ENCODE assay signal across 7 cellular contexts in the genomic region with DNA sequence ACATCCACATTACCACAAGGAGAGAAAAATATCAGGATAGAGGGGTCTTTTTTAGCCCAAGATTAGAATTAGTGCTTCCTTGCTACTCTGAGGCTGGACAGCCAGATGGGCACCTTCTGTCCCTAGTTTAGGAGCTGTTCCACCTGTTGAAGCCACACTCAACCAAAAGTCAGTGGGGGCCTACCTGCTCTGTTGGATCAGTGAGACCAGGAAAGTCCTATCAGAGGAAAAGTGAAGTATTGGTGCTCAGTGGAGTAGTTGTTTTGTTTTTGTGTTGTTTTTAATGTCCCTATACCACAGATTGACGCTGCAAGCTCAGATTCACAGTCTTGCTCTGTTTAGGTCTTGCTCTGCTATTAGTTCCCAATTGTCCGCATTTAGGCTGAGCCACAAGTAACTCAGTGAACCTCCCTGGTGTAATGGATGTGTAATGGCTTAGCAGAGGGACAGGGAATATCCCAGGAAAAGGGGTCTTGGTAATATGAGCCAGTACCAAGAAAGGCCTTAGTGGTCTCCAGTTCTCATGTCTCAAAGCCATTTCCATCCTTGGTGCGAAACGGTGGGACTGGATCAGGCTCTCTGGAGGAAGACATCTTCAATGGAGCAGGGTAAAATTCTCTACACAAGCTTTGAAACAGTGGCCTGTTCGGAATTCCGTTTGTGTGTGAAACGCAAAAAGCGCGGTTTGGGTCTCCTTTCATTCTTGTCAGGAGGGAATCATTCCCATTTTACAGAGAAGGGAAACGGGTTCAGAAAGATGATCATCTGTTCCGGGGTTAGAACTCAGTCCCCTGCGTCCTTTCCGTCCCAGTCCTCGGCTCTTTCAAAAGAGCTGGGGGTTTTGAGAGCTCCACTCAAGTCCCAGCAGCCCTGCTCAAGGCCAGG. TPM values are rescaled to one million over a fixed set of nuclear protein-coding genes. Genes with fewer than 3 reads are reported as not detected.
DNase-seq lines count a peak whose midpoint lies in the region; ATAC-seq and TF ChIP-seq lines count a peak whose summit lies in the region.

No MANE protein-coding gene starts in this region.

- H3K9me3 ChIP-seq in right atrium auricular region, result no peaks in the 10 kb centered on the region

- DNase-seq in HFFc6 (no peak), right atrium auricular region (ENCODE audit: low spot score) (no peak), GM10248 (ENCODE audit: extremely low spot score) (no peak), ureter (ENCODE audit: low spot score) (no peak)

- H3K4me1 Mint-ChIP-seq in HFFc6 (ENCODE audit: low read depth), result peaks cover 16% of the 10 kb centered on the region
- peaks cover 26% of the 10 kb centered on the region for H3K4me1 Mint-ChIP-seq in stimulated activated memory B cell treated with anti-CD40 and anti-IgM and Interleukin-4, amounts not matched to agents 10 μg/mL and 1 μg/mL and 100 μg/mL, for 72 hours

- H3K27me3 ChIP-seq in right atrium auricular region, result no peaks in the 10 kb centered on the region

- TF ChIP-seq CTCF in HFFc6 (IDR thresholded peaks at IDR 0.05) (no peak), VCaP (conservative IDR thresholded peaks at IDR 0.05) (no peak), right atrium auricular region (IDR thresholded peaks at IDR 0.05) (no peak), GM10248 (IDR thresholded peaks at IDR 0.05; ENCODE audit: control extremely low read depth, extremely low read depth, low read depth, missing control alignments) (no peak)

- H3K4me3 ChIP-seq in right atrium auricular region, result peak overlapping the region; percentile 53 to 66

- peak overlapping the region; percentile 90 for H3K4me3 Mint-ChIP-seq in HFFc6
- H3K4me3 Mint-ChIP-seq in stimulated activated memory B cell treated with anti-CD40 and anti-IgM and Interleukin-4, amounts not matched to agents 10 μg/mL and 1 μg/mL and 100 μg/mL, for 72 hours, result peak overlapping the region; percentile 87

- peaks cover 5% of the 10 kb centered on the region for H3K27me3 Mint-ChIP-seq in HFFc6 (ENCODE audit: insufficient read depth)
- H3K27me3 Mint-ChIP-seq in stimulated activated memory B cell treated with anti-CD40 and anti-IgM and Interleukin-4, amounts not matched to agents 10 μg/mL and 1 μg/mL and 100 μg/mL, for 72 hours, result no peaks in the 10 kb centered on the region

- H3K36me3 Mint-ChIP-seq in HFFc6 (ENCODE audit: low read depth), result peaks cover 40% of the 10 kb centered on the region
- peaks cover 50% of the 10 kb centered on the region for H3K36me3 Mint-ChIP-seq in stimulated activated memory B cell treated with anti-CD40 and anti-IgM and Interleukin-4, amounts not matched to agents 10 μg/mL and 1 μg/mL and 100 μg/mL, for 72 hours

- H3K4me1 ChIP-seq in right atrium auricular region, result peaks cover 0 to 18% of the 10 kb centered on the region in 2 donors

- peaks cover 37% of the 10 kb centered on the region for H3K36me3 ChIP-seq in right atrium auricular region

- peak overlapping the region; percentile 46 for H3K27ac Mint-ChIP-seq in HFFc6
- H3K27ac Mint-ChIP-seq in stimulated activated memory B cell treated with anti-CD40 and anti-IgM and Interleukin-4, amounts not matched to agents 10 μg/mL and 1 μg/mL and 100 μg/mL, for 72 hours, result peak overlapping the region; percentile 67

- CTCF ChIA-PET in GM10248 (lab: Yijun Ruan, JAX), result interaction anchor here (0.8 to 2.7 kb wide), 5 partner anchors 12 to 186 kb away, joined by 3 to 13 read pairs (median 3); no protein-coding TSS in a partner anchor

- H3K27ac ChIP-seq in VCaP, result peak overlapping the region; percentile 85
- peak overlapping the region in 1 of 2 donors; percentile 10 for H3K27ac ChIP-seq in right atrium auricular region

- H3K9me3 Mint-ChIP-seq in HFFc6, result no peaks in the 10 kb centered on the region
- no peaks in the 10 kb centered on the region for H3K9me3 Mint-ChIP-seq in stimulated activated memory B cell treated with anti-CD40 and anti-IgM and Interleukin-4, amounts not matched to agents 10 μg/mL and 1 μg/mL and 100 μg/mL, for 72 hours

- no peak for ATAC-seq in stimulated activated memory B cell treated with anti-CD40 and anti-IgM and Interleukin-4, amounts not matched to agents 10 μg/mL and 1 μg/mL and 100 μg/mL, for 72 hours
- no peak for ATAC-seq in HG02798 (IDR thresholded peaks at IDR 0.05; ENCODE audit: poor library complexity, unreplicated experiment)

- POLR2A ChIA-PET in GM10248 (lab: Yijun Ruan, JAX), result interaction anchor here (0.6 kb wide), 1 partner anchor 157 kb away, joined by 6 read pairs; no protein-coding TSS in a partner anchor

RNA-seq across cellular contexts. Expression of gene PABPC1L, which starts 0.6 kb away (rescaled TPM):
- 10 to 100 TPM; 14.4 to 22.4 (median 16.6) TPM for total RNA-seq in HFFc6 (2021; fragmentation: NEBNext Ultra II Directional; extraction: Animal tissue kit (Norgen Biotek cat#: 25700))
- total RNA-seq in right atrium auricular region, result 1 to 10 TPM; 1.5 to 2.3 TPM
- total RNA-seq in ureter, result 79.4 TPM

RNA-seq across cellular contexts. Expression of gene YWHAB, which starts 23.7 kb away (rescaled TPM):
- 100 to 1,000 TPM; 284 to 315 (median 301) TPM for total RNA-seq in HFFc6 (2021; fragmentation: NEBNext Ultra II Directional; extraction: Animal tissue kit (Norgen Biotek cat#: 25700))
- total RNA-seq in right atrium auricular region, result 10 to 100 TPM; 75.9 to 78.5 TPM
- 314 TPM for total RNA-seq in ureter

RNA-seq across cellular contexts. Expression of gene TOMM34, which starts 51.0 kb away (rescaled TPM):
- total RNA-seq in HFFc6 (2021; fragmentation: NEBNext Ultra II Directional; extraction: Animal tissue kit (Norgen Biotek cat#: 25700)), result 10 to 100 TPM; 88.5 to 96.5 (median 93.0) TPM
- total RNA-seq in right atrium auricular region, result 10 to 100 TPM; 10.6 to 17.0 TPM
- 57.1 TPM for total RNA-seq in ureter

RNA-seq across cellular contexts. Expression of gene STK4, which starts 57.1 kb away (rescaled TPM):
- 10 to 100 TPM; 34.3 to 46.6 (median 36.6) TPM for total RNA-seq in HFFc6 (2021; fragmentation: NEBNext Ultra II Directional; extraction: Animal tissue kit (Norgen Biotek cat#: 25700))
- 10 to 100 TPM in 1 of 2 donors, 1 to 10 TPM in 1; 7.3 to 12.6 TPM for total RNA-seq in right atrium auricular region
- 53.3 TPM for total RNA-seq in ureter

Comparison
In these comparisons a context has a peak if more than half of its experiments do, and no peak if none do; other contexts are left out.
1. RNA of gene PABPC1L, which starts 0.6 kb away (total RNA-seq): 79.4 TPM in ureter (single experiment) and 14.4 to 22.4 TPM in HFFc6; 1.5 to 2.3 TPM in right atrium auricular region; every median in the first group is over 4 times any median in the second.